ENCODE assay signal across 1 cellular context in genomic region chr12:89433634-89434033, GRCh38.
TF ChIP-seq lines count a peak whose summit lies in the region.

No MANE protein-coding gene starts in this region.

TF ChIP-seq in IMR-90, 13 proteins besides CTCF, POLR2A, EP300 and RAD21:
- TF ChIP-seq CHD1 (IDR thresholded peaks at IDR 0.05; ENCODE audit: low read depth, low read length), result no peak
- no peak for TF ChIP-seq FOS (IDR thresholded peaks at IDR 0.05; ENCODE audit: low read depth, low read length)
- TF ChIP-seq, protein P1, sequence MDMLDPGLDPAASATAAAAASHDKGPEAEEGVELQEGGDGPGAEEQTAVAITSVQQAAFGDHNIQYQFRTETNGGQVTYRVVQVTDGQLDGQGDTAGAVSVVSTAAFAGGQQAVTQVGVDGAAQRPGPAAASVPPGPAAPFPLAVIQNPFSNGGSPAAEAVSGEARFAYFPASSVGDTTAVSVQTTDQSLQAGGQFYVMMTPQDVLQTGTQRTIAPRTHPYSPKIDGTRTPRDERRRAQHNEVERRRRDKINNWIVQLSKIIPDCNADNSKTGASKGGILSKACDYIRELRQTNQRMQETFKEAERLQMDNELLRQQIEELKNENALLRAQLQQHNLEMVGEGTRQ (IDR thresholded peaks at IDR 0.05; ENCODE audit: low read depth, low read length), result no peak
- no peak for TF ChIP-seq SMC3 (IDR thresholded peaks at IDR 0.05; ENCODE audit: low read depth, low read length)
- no peak for TF ChIP-seq MAFK (IDR thresholded peaks at IDR 0.05; ENCODE audit: low read depth, low read length)
- no peak for TF ChIP-seq CEBPB (IDR thresholded peaks at IDR 0.05; ENCODE audit: low read depth, low read length)
- no peak for TF ChIP-seq RFX5 (IDR thresholded peaks at IDR 0.05; ENCODE audit: low read depth, low read length)
- TF ChIP-seq NFE2L2 (IDR thresholded peaks at IDR 0.05; ENCODE audit: low read depth, low read length), result no peak
- no peak for TF ChIP-seq ELK1 (IDR thresholded peaks at IDR 0.05; ENCODE audit: borderline replicate concordance, low read depth, low read length)
- no peak for TF ChIP-seq MAZ (IDR thresholded peaks at IDR 0.05; ENCODE audit: borderline replicate concordance, low read depth, low read length)
- no peak for TF ChIP-seq MXI1 (IDR thresholded peaks at IDR 0.05; ENCODE audit: borderline replicate concordance, low read depth, low read length)
- no peak for TF ChIP-seq BHLHE40 (IDR thresholded peaks at IDR 0.05; ENCODE audit: low read depth, low read length)
- TF ChIP-seq RCOR1 (IDR thresholded peaks at IDR 0.05; ENCODE audit: insufficient replicate concordance, low read length), result no peak
TF ChIP-seq in IMR-90: peak in this region for 0.
